ENCODE assay signal across 32 cellular contexts in the genomic region with DNA sequence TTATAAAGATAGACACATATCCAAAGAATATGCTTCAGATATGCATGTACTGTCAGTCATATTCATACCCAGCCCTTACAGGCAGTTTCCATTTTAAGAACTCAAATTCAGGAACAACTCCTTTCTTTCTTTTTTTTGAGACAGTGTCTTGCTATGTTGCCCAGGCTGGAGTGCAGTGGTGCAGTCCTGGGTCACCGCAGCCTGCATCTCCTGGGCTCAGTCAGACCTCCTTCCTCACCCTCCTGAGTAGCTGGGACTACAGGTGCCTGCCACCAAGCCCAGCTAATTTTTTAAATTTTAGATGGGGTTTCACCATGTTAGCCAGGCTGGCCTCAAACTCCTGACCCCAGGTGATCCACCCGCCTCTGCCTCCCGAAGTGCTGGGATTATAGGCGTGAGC.
"Had no signal": no experiment of that assay in that cellular context is flagged by ENCODE, and none has a peak within 500 bp of the region (broad histone marks: within the 10 kb centered on the region; RNA-seq: fewer than 3 reads in every experiment).

No MANE protein-coding gene starts in this region.

- H3K9me3 Mint-ChIP-seq: natural killer cell; stimulated activated naive B cell treated with anti-CD40 and anti-IgM and Interleukin-4, amounts not matched to agents 10 μg/mL and 1 μg/mL and 100 μg/mL, for 72 hours had no signal

- H3K9ac ChIP-seq: neural progenitor cell had no signal

- H3K36me3 ChIP-seq: left lung, neural progenitor cell, neutrophil, ovary, prostate gland, stomach, thyroid gland, transverse colon, upper lobe of left lung had no signal

- H3K4me1 Mint-ChIP-seq: nephron progenitor cell, neural progenitor cell had no signal

- H3K27ac Mint-ChIP-seq: mesothelial cell of epicardium; nephron progenitor cell; neural progenitor cell; stimulated activated naive B cell treated with anti-CD40 and anti-IgM and Interleukin-4, amounts not matched to agents 10 μg/mL and 1 μg/mL and 100 μg/mL, for 72 hours had no signal

- FAIRE-seq: keratinocyte had no signal

- H3K27me3 Mint-ChIP-seq: naive B cell; stimulated activated naive B cell treated with anti-CD40 and anti-IgM and Interleukin-4, amounts not matched to agents 10 μg/mL and 1 μg/mL and 100 μg/mL, for 72 hours had no signal

- H3K9me3 ChIP-seq: lower lobe of right lung, neutrophil, ovary, prostate gland, testis, thyroid gland, vagina had no signal

- ATAC-seq: left cardiac atrium; left lung; natural killer cell; right cardiac atrium; stimulated activated naive B cell treated with anti-CD40 and anti-IgM and Interleukin-4, amounts not matched to agents 10 μg/mL and 1 μg/mL and 100 μg/mL, for 72 hours; stimulated activated naive CD8-positive, alpha-beta T cell treated with anti-CD3 and anti-CD28 coated beads, Interleukin-15, Interleukin-2, amounts not matched to agents 100 U/mL and 50 U/mL, for 24 hours had no signal

- H3K4me2 ChIP-seq: neural progenitor cell, smooth muscle cell had no signal

- H3K4me3 Mint-ChIP-seq: mesothelial cell of epicardium; naive B cell; natural killer cell; nephron progenitor cell; neural progenitor cell; stimulated activated naive B cell treated with anti-CD40 and anti-IgM and Interleukin-4, amounts not matched to agents 10 μg/mL and 1 μg/mL and 100 μg/mL, for 72 hours had no signal

- H3K4me3 ChIP-seq: left lung, lower lobe of right lung, neural progenitor cell, ovary, prostate gland, smooth muscle cell, stomach, testis, thyroid gland, transverse colon, upper lobe of left lung, vagina had no signal

- H3K36me3 Mint-ChIP-seq: natural killer cell had no signal

- H3K27ac ChIP-seq: left lung, lower lobe of right lung, neural progenitor cell, neutrophil, ovary, prostate gland, stomach, thyroid gland, transverse colon, upper lobe of left lung, vagina had no signal

- H3K4me1 ChIP-seq: left lung, neural progenitor cell, upper lobe of left lung had no signal

- DNase-seq: hippocampal formation; kidney glomerular epithelial cell; left cardiac atrium; left lung; lower lobe of right lung; mammary epithelial cell; mesendoderm; naive B cell; natural killer cell; nephron progenitor cell; occipital lobe; ovary; retina; right cardiac atrium; stimulated activated CD4-positive, alpha-beta T cell treated with anti-CD3 and anti-CD28 coated beads, Interleukin-1b, Interleukin-23, amount 100 ng/mL, for 48 hours; stimulated activated CD4-positive, alpha-beta T cell treated with anti-CD3 and anti-CD28 coated beads, Interleukin-2, amount 100 ng/mL, for 48 hours; stimulated activated CD4-positive, alpha-beta T cell treated with anti-CD3 and anti-CD28 coated beads, Interleukin-4, amount 100 ng/mL, for 4 hours; stimulated activated CD8-positive, alpha-beta memory T cell treated with anti-CD3 and anti-CD28 coated beads, Interleukin-4, amount 100 ng/mL, for 48 hours; stimulated activated naive B cell treated with anti-CD40 and anti-IgM and Interleukin-4, amounts not matched to agents 10 μg/mL and 1 μg/mL and 100 μg/mL, for 72 hours; stimulated activated naive CD8-positive, alpha-beta T cell treated with anti-CD3 and anti-CD28 coated beads, Interleukin-15, Interleukin-2, amounts not matched to agents 100 U/mL and 50 U/mL, for 24 hours; stomach; testis; thyroid gland; transverse colon; upper lobe of left lung had no signal

- H2AFZ ChIP-seq: neural progenitor cell had no signal

- H3K27me3 ChIP-seq: left lung, neural progenitor cell, ovary, stomach, testis, thyroid gland, transverse colon, upper lobe of left lung, vagina had no signal
